Comparison of ENCODE assay signal across 14 cellular contexts in the genomic region with DNA sequence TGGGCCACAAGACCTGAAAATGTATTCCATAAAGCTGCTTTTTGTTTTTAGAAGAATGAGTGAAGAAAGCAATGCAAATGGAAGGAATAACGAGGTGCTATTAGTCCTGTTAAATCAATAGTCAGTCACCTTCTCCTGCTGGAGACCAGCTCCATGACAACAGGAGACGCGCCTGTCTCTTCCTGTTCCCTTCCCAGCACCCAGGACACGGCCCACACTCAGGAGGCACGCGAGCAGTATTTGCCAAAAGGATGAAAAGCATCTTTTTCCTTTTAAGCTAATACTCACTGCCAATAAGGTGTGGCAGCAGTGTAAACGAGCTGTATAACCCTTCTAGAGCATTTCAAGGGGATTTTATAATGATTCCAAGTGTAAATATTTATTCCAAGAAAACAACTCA.
"Had no signal": no experiment of that assay in that cellular context is flagged by ENCODE, and none has a peak within 500 bp of the region (broad histone marks: within the 10 kb centered on the region; RNA-seq: fewer than 3 reads in every experiment).

No MANE protein-coding gene starts in this region.

- H3K4me1 ChIP-seq: ascending aorta, testis had no signal

- H3K9ac ChIP-seq: SK-N-SH had no signal

- H3K4me3 ChIP-seq: ascending aorta, dorsolateral prefrontal cortex, testis had no signal

- H3K4me3 Mint-ChIP-seq: activated naive CD4-positive, alpha-beta T cell treated with anti-CD3 and anti-CD28 coated beads, Interleukin-2, amount 10 ng/mL, durations not matched to agents 7 days and 5 days; stimulated activated naive CD8-positive, alpha-beta T cell treated with anti-CD3 and anti-CD28 coated beads, Interleukin-15, amount 100 ng/mL, for 72 hours; T-cell had no signal

- H3K9me3 ChIP-seq: ascending aorta, neutrophil, SK-N-SH, testis had no signal

- ATAC-seq: stimulated activated naive CD8-positive, alpha-beta T cell treated with anti-CD3 and anti-CD28 coated beads, Interleukin-15, amount 100 ng/mL, for 72 hours; T-cell had no signal

- H3K27me3 Mint-ChIP-seq: activated naive CD4-positive, alpha-beta T cell treated with anti-CD3 and anti-CD28 coated beads, Interleukin-2, amount 10 ng/mL, durations not matched to agents 7 days and 5 days; stimulated activated naive CD8-positive, alpha-beta T cell treated with anti-CD3 and anti-CD28 coated beads, Interleukin-15, amount 100 ng/mL, for 72 hours; T-cell had no signal

- H3K4me1 Mint-ChIP-seq: activated naive CD4-positive, alpha-beta T cell treated with anti-CD3 and anti-CD28 coated beads, Interleukin-2, amount 10 ng/mL, durations not matched to agents 7 days and 5 days; stimulated activated naive CD8-positive, alpha-beta T cell treated with anti-CD3 and anti-CD28 coated beads, Interleukin-15, amount 100 ng/mL, for 72 hours had no signal

- DNase-seq: activated CD4-positive, alpha-beta T cell treated with anti-CD3 and anti-CD28 coated beads, Interleukin-2, amount 50 U/mL, for 4 hours; activated CD4-positive, CD25-positive, alpha-beta regulatory T cell treated with anti-CD3 and anti-CD28 coated beads, Interleukin-2, amount 50 U/mL, for 72 hours; activated naive CD4-positive, alpha-beta T cell treated with anti-CD3 and anti-CD28 coated beads, Interleukin-2, amount 10 ng/mL, durations not matched to agents 7 days and 5 days; activated T-cell treated with anti-CD3 and anti-CD28 coated beads for 4 hours; hippocampal formation; SK-N-SH; small intestine; stimulated activated naive CD8-positive, alpha-beta T cell treated with anti-CD3 and anti-CD28 coated beads, Interleukin-15, amount 100 ng/mL, for 72 hours; T-cell; T-helper 9 cell; testis had no signal

- H3K27me3 ChIP-seq: ascending aorta, dorsolateral prefrontal cortex, neutrophil, testis had no signal

- H3K27ac Mint-ChIP-seq: activated naive CD4-positive, alpha-beta T cell treated with anti-CD3 and anti-CD28 coated beads, Interleukin-2, amount 10 ng/mL, durations not matched to agents 7 days and 5 days; stimulated activated naive CD8-positive, alpha-beta T cell treated with anti-CD3 and anti-CD28 coated beads, Interleukin-15, amount 100 ng/mL, for 72 hours; T-cell had no signal

- H3K9me3 Mint-ChIP-seq: activated naive CD4-positive, alpha-beta T cell treated with anti-CD3 and anti-CD28 coated beads, Interleukin-2, amount 10 ng/mL, durations not matched to agents 7 days and 5 days; stimulated activated naive CD8-positive, alpha-beta T cell treated with anti-CD3 and anti-CD28 coated beads, Interleukin-15, amount 100 ng/mL, for 72 hours; T-cell had no signal

- H3K4me2 ChIP-seq: SK-N-SH had no signal

- H3K27ac ChIP-seq: ascending aorta, neutrophil, testis had no signal
